In genomic region chr14:95233702-95234241, GRCh38 we compare ENCODE assay signal across 11 cellular contexts.
A peak's percentile ranks its signal among the peaks of the same experiment; 100 is the strongest.
DNase-seq lines count a peak whose midpoint lies in the region; ATAC-seq and TF ChIP-seq lines count a peak whose summit lies in the region.
"Had no signal": no experiment of that assay in that cellular context is flagged by ENCODE, and none has a peak within 500 bp of the region (broad histone marks: within the 10 kb centered on the region; RNA-seq: fewer than 3 reads in every experiment).

No MANE protein-coding gene starts in this region.

- intact Hi-C loops in adrenal gland (cut with DNase I) (no loop called here), spleen (cut with DNase I; ENCODE audit: low total_unique reads) (no loop called here)

- H3K27ac Mint-ChIP-seq in activated T-helper 17 cell treated with anti-CD3 and anti-CD28 coated beads, Interleukin-2, amount 50 U/mL, for 72 hours: no peak overlapping the region

- H3K4me3 ChIP-seq in adrenal gland (no peak overlapping the region), spleen (no peak overlapping the region)

- H3K9me3 Mint-ChIP-seq in activated T-helper 17 cell treated with anti-CD3 and anti-CD28 coated beads, Interleukin-2, amount 50 U/mL, for 72 hours: no peaks in the 10 kb centered on the region

- ATAC-seq in GM19035 (IDR thresholded peaks at IDR 0.05; ENCODE audit: unreplicated experiment): peak; percentile 84
- ATAC-seq in HG02943 (IDR thresholded peaks at IDR 0.05; ENCODE audit: low read depth, unreplicated experiment): peak; percentile 96
- no peak for ATAC-seq in esophagus mucosa
- no peak for ATAC-seq in activated T-helper 17 cell treated with anti-CD3 and anti-CD28 coated beads, Interleukin-2, amount 50 U/mL, for 72 hours (replicated peaks)
- ATAC-seq: SK-N-SH treated with all-trans-retinoic acid at 6 μM for 48 hours had no signal

- TF ChIP-seq POLR2A in adrenal gland (IDR thresholded peaks at IDR 0.05) (no peak), spleen (IDR thresholded peaks at IDR 0.05) (no peak)

- TF ChIP-seq CTCF in adrenal gland (IDR thresholded peaks at IDR 0.05) (no peak), spleen (IDR thresholded peaks at IDR 0.05 in 8 of 11, conservative IDR thresholded peaks at IDR 0.05 in 3 of 11) (no peak)

- H3K27me3 ChIP-seq in adrenal gland: no peaks in the 10 kb centered on the region
- H3K27me3 ChIP-seq in spleen (replicated peaks in 1 of 7): no peaks in the 10 kb centered on the region
- H3K27me3 ChIP-seq: brain microvascular endothelial cell had no signal

- peaks cover 12% of the 10 kb centered on the region for H3K27me3 Mint-ChIP-seq in activated T-helper 17 cell treated with anti-CD3 and anti-CD28 coated beads, Interleukin-2, amount 50 U/mL, for 72 hours

- H3K27ac ChIP-seq in adrenal gland (no peak overlapping the region), spleen (no peak overlapping the region)
- H3K27ac ChIP-seq: brain microvascular endothelial cell, HL-60 had no signal

- no peaks in the 10 kb centered on the region for H3K36me3 ChIP-seq in adrenal gland (replicated peaks in 1 of 2)
- H3K36me3 ChIP-seq in spleen: no peaks in the 10 kb centered on the region
- H3K36me3 ChIP-seq: brain microvascular endothelial cell had no signal

- H3K4me3 Mint-ChIP-seq in activated T-helper 17 cell treated with anti-CD3 and anti-CD28 coated beads, Interleukin-2, amount 50 U/mL, for 72 hours: no peak overlapping the region

- DNase-seq in adrenal gland: peak in 6 of 7 donors; percentile 22 to 63 (median 46)
- DNase-seq in spleen: peak; percentile 75
- no peak for DNase-seq in inferior parietal cortex (ENCODE audit: extremely low spot score)
- no peak for DNase-seq in HUDEP-2 (lab: John Stamatoyannopoulos, UW; ENCODE audit: unreplicated experiment in 76 of 76)
- DNase-seq: brain microvascular endothelial cell had no signal

- H3K4me1 Mint-ChIP-seq in activated T-helper 17 cell treated with anti-CD3 and anti-CD28 coated beads, Interleukin-2, amount 50 U/mL, for 72 hours: no peaks in the 10 kb centered on the region

- H3K36me3 Mint-ChIP-seq in activated T-helper 17 cell treated with anti-CD3 and anti-CD28 coated beads, Interleukin-2, amount 50 U/mL, for 72 hours (ENCODE audit: low read depth): no peaks in the 10 kb centered on the region

- peaks cover 0 to 12% of the 10 kb centered on the region in 2 donors for H3K4me1 ChIP-seq in adrenal gland (replicated peaks in 1 of 2)
- H3K4me1 ChIP-seq in spleen: peaks cover 0 to 14% (median 10%) of the 10 kb centered on the region in 6 donors

- 36 to 68% (median 50%) methylated on average over 8 to 9 of the region's 9 CpGs for WGBS in adrenal gland, 4 donors
- WGBS in spleen, 5 donors: 57 to 81% (median 73%) methylated on average over 5 to 9 of the region's 9 CpGs

- H3K9me3 ChIP-seq in adrenal gland (replicated peaks in 1 of 3) (no peaks in the 10 kb centered on the region), spleen (no peaks in the 10 kb centered on the region)

Comparison
In these comparisons a context has a peak if more than half of its experiments do, and no peak if none do; other contexts are left out.
1. ATAC-seq: peak in GM19035 (single experiment) and HG02943 (single experiment); none in esophagus mucosa (single experiment) and activated T-helper 17 cell treated with anti-CD3 and anti-CD28 coated beads, Interleukin-2, amount 50 U/mL, for 72 hours (single experiment).
2. DNase-seq: peak in adrenal gland (6 of 7) and spleen (single experiment); none in inferior parietal cortex (single experiment) and HUDEP-2 (0 of 76).